Comparison of ENCODE assay signal across 1 cellular context in the genomic region with DNA sequence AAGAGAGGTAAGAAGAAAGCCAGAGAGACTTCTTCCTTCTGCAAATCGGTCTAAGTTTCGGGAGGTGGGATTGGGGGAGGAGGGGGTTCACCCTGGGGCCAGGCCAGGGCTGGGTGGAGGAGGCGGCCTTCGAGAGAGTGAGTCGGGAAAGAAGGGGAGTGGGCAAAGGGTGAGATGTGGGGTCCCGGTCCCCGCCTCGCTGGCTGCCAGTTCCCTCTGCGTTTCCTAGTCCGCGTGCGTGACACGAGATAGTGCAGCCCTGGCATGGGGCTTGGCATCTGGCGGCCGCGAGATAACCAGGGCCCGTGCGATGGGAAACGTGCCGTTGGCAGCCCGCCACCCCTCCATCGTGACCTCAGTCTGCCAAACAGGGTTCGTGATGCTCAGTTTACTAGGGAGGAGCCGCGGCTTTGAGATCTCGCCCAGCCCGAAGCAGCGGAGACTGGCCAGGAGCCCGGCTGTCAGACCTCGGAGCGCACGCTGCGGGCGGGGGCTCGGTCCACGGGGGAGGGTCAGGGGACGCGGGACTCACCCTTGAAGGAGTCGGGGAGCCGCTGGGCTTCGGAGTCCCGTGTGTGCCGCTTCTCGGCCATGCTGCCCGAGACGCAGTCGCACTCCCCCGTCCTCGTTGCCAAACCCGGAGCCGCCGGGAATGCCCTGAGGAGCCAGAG.
A peak's percentile ranks its signal among the peaks of the same experiment; 100 is the strongest.
TF ChIP-seq lines count a peak whose summit lies in the region.

STOM (minus strand) TSS at position 656 of the 671 bp plus-strand sequence; CDS start at position 593, 63 bp downstream.

TF ChIP-seq in HepG2, 621 proteins besides CTCF, POLR2A, EP300 and RAD21 (continued from another document and continues in another):
- TF ChIP-seq, protein P1, sequence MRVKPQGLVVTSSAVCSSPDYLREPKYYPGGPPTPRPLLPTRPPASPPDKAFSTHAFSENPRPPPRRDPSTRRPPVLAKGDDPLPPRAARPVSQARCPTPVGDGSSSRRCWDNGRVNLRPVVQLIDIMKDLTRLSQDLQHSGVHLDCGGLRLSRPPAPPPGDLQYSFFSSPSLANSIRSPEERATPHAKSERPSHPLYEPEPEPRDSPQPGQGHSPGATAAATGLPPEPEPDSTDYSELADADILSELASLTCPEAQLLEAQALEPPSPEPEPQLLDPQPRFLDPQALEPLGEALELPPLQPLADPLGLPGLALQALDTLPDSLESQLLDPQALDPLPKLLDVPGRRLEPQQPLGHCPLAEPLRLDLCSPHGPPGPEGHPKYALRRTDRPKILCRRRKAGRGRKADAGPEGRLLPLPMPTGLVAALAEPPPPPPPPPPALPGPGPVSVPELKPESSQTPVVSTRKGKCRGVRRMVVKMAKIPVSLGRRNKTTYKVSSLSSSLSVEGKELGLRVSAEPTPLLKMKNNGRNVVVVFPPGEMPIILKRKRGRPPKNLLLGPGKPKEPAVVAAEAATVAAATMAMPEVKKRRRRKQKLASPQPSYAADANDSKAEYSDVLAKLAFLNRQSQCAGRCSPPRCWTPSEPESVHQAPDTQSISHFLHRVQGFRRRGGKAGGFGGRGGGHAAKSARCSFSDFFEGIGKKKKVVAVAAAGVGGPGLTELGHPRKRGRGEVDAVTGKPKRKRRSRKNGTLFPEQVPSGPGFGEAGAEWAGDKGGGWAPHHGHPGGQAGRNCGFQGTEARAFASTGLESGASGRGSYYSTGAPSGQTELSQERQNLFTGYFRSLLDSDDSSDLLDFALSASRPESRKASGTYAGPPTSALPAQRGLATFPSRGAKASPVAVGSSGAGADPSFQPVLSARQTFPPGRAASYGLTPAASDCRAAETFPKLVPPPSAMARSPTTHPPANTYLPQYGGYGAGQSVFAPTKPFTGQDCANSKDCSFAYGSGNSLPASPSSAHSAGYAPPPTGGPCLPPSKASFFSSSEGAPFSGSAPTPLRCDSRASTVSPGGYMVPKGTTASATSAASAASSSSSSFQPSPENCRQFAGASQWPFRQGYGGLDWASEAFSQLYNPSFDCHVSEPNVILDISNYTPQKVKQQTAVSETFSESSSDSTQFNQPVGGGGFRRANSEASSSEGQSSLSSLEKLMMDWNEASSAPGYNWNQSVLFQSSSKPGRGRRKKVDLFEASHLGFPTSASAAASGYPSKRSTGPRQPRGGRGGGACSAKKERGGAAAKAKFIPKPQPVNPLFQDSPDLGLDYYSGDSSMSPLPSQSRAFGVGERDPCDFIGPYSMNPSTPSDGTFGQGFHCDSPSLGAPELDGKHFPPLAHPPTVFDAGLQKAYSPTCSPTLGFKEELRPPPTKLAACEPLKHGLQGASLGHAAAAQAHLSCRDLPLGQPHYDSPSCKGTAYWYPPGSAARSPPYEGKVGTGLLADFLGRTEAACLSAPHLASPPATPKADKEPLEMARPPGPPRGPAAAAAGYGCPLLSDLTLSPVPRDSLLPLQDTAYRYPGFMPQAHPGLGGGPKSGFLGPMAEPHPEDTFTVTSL (CRISPR knock-in tag; IDR thresholded peaks at IDR 0.05; ENCODE audit: borderline replicate concordance): no peak
- TF ChIP-seq ZBTB7A (CRISPR knock-in tag; IDR thresholded peaks at IDR 0.05): no peak
- TF ChIP-seq ZNF235 (CRISPR knock-in tag; IDR thresholded peaks at IDR 0.05; ENCODE audit: borderline replicate concordance): peak; percentile 37; the same call in 1 of the 2 replicates
- TF ChIP-seq RFXAP (CRISPR knock-in tag; IDR thresholded peaks at IDR 0.05; ENCODE audit: borderline replicate concordance): 0 out of 2 replicates have a peak, but pooled peaks have one; percentile 6
- no peak for TF ChIP-seq ZNF7 (CRISPR knock-in tag; IDR thresholded peaks at IDR 0.05)
- TF ChIP-seq ATRX (CRISPR knock-in tag; IDR thresholded peaks at IDR 0.05; ENCODE audit: borderline replicate concordance): no peak
- peak; percentile 65; the same call in 1 of the 2 replicates for TF ChIP-seq LBX2 (CRISPR knock-in tag; IDR thresholded peaks at IDR 0.05; ENCODE audit: borderline replicate concordance)
- TF ChIP-seq, protein P2, sequence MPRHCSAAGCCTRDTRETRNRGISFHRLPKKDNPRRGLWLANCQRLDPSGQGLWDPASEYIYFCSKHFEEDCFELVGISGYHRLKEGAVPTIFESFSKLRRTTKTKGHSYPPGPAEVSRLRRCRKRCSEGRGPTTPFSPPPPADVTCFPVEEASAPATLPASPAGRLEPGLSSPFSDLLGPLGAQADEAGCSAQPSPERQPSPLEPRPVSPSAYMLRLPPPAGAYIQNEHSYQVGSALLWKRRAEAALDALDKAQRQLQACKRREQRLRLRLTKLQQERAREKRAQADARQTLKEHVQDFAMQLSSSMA (CRISPR knock-in tag; IDR thresholded peaks at IDR 0.05): 0 out of 2 replicates have a peak, but pooled peaks have one; percentile 66
- no peak for TF ChIP-seq JARID2 (CRISPR knock-in tag; IDR thresholded peaks at IDR 0.05; ENCODE audit: insufficient replicate concordance)
- TF ChIP-seq ASH2L (IDR thresholded peaks at IDR 0.05; ENCODE audit: insufficient read length, low read depth, low read length): peak; percentile 46
- no peak for TF ChIP-seq DNMT1 (CRISPR knock-in tag; IDR thresholded peaks at IDR 0.05)
- TF ChIP-seq, protein P3, sequence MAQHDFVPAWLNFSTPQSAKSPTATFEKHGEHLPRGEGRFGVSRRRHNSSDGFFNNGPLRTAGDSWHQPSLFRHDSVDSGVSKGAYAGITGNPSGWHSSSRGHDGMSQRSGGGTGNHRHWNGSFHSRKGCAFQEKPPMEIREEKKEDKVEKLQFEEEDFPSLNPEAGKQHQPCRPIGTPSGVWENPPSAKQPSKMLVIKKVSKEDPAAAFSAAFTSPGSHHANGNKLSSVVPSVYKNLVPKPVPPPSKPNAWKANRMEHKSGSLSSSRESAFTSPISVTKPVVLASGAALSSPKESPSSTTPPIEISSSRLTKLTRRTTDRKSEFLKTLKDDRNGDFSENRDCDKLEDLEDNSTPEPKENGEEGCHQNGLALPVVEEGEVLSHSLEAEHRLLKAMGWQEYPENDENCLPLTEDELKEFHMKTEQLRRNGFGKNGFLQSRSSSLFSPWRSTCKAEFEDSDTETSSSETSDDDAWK (CRISPR knock-in tag; IDR thresholded peaks at IDR 0.05): no peak
- TF ChIP-seq, protein P4, sequence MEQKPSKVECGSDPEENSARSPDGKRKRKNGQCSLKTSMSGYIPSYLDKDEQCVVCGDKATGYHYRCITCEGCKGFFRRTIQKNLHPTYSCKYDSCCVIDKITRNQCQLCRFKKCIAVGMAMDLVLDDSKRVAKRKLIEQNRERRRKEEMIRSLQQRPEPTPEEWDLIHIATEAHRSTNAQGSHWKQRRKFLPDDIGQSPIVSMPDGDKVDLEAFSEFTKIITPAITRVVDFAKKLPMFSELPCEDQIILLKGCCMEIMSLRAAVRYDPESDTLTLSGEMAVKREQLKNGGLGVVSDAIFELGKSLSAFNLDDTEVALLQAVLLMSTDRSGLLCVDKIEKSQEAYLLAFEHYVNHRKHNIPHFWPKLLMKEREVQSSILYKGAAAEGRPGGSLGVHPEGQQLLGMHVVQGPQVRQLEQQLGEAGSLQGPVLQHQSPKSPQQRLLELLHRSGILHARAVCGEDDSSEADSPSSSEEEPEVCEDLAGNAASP (CRISPR knock-in tag; IDR thresholded peaks at IDR 0.05; ENCODE audit: borderline replicate concordance): 0 out of 2 replicates have a peak, but pooled peaks have one; percentile 31
- TF ChIP-seq TSC22D2 (CRISPR knock-in tag; IDR thresholded peaks at IDR 0.05; ENCODE audit: borderline replicate concordance): no peak
- TF ChIP-seq ZNF275 (CRISPR knock-in tag; IDR thresholded peaks at IDR 0.05; ENCODE audit: borderline replicate concordance): peak; percentile 34; the same call in 1 of the 2 replicates
- TF ChIP-seq HMGXB4 (CRISPR knock-in tag; IDR thresholded peaks at IDR 0.05; ENCODE audit: borderline replicate concordance in 1 of 2, low read depth in 1 of 2): 0 out of 4 replicates have a peak, but pooled peaks of 1 of the 2 experiments have one; percentile 34
- TF ChIP-seq ZNF232 (CRISPR knock-in tag; IDR thresholded peaks at IDR 0.05; ENCODE audit: borderline replicate concordance): no peak
- no peak for TF ChIP-seq ZNF761 (CRISPR knock-in tag; conservative IDR thresholded peaks at IDR 0.05)
- TF ChIP-seq ATF1 (CRISPR knock-in tag; IDR thresholded peaks at IDR 0.05): no peak
- 0 out of 2 replicates have a peak, but pooled peaks have one; percentile 37 for TF ChIP-seq MIXL1 (CRISPR knock-in tag; IDR thresholded peaks at IDR 0.05)
- TF ChIP-seq DR1 (CRISPR knock-in tag; IDR thresholded peaks at IDR 0.05): no peak
- TF ChIP-seq REXO4 (CRISPR knock-in tag; IDR thresholded peaks at IDR 0.05; ENCODE audit: borderline replicate concordance): no peak
- no peak for TF ChIP-seq ZNF3 (CRISPR knock-in tag; IDR thresholded peaks at IDR 0.05)
- TF ChIP-seq ZNF747 (CRISPR knock-in tag; IDR thresholded peaks at IDR 0.05; ENCODE audit: borderline replicate concordance): peak; percentile 78; the same call in 1 of the 2 replicates
- TF ChIP-seq ZNF605 (CRISPR knock-in tag; IDR thresholded peaks at IDR 0.05): no peak; the same call in 1 of the 2 replicates
- peak; percentile 31; the same call in 1 of the 2 replicates for TF ChIP-seq PITX1 (CRISPR knock-in tag; IDR thresholded peaks at IDR 0.05)
- no peak for TF ChIP-seq MAZ (IDR thresholded peaks at IDR 0.05; ENCODE audit: borderline replicate concordance, low read depth, low read length)
- TF ChIP-seq MAZ (CRISPR knock-in tag; IDR thresholded peaks at IDR 0.05; ENCODE audit: low read depth): peak; percentile 71
- TF ChIP-seq FOXC1 (CRISPR knock-in tag; IDR thresholded peaks at IDR 0.05; ENCODE audit: borderline replicate concordance): peak; percentile 96
- no peak for TF ChIP-seq ZNF703 (CRISPR knock-in tag; IDR thresholded peaks at IDR 0.05; ENCODE audit: borderline replicate concordance)
- TF ChIP-seq ZBTB34 (CRISPR knock-in tag; IDR thresholded peaks at IDR 0.05): 0 out of 2 replicates have a peak, but pooled peaks have one; percentile 23
- 0 out of 2 replicates have a peak, but pooled peaks have one; percentile 18 for TF ChIP-seq SIX1 (CRISPR knock-in tag; IDR thresholded peaks at IDR 0.05; ENCODE audit: borderline replicate concordance)
- TF ChIP-seq NR0B2 (CRISPR knock-in tag; IDR thresholded peaks at IDR 0.05): peak; percentile 82; the same call in 1 of the 2 replicates
- 0 out of 2 replicates have a peak, but pooled peaks have one; percentile 49 for TF ChIP-seq DNMT3B (CRISPR knock-in tag; conservative IDR thresholded peaks at IDR 0.05)
- peak; percentile 69; the same call in 1 of the 2 replicates for TF ChIP-seq SIN3A (IDR thresholded peaks at IDR 0.05; ENCODE audit: borderline replicate concordance, low read depth, low read length)
- no peak for TF ChIP-seq ZNF17 (CRISPR knock-in tag; IDR thresholded peaks at IDR 0.05)
- TF ChIP-seq, protein P5, sequence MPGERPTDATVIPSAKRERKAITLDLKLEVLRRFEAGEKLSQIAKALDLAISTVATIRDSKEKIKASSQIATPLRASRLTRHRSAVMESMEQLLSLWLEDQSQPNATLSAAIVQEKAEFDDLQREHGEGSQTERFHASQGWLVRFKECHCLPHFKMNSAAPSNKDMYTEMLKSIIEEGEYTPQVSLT (CRISPR knock-in tag; IDR thresholded peaks at IDR 0.05; ENCODE audit: borderline replicate concordance, low read depth): no peak
